1 cellular context compared by ENCODE assay signal in genomic region chr12:112370868-112371510, GRCh38.
TF ChIP-seq lines count a peak whose summit lies in the region.

No MANE protein-coding gene starts in this region.

TF ChIP-seq in HepG2, 621 proteins besides CTCF, POLR2A, EP300 and RAD21:
- TF ChIP-seq ONECUT2 (CRISPR knock-in tag; IDR thresholded peaks at IDR 0.05) (no peak), HNRNPL (IDR thresholded peaks at IDR 0.05; ENCODE audit: low read depth, low read length) (no peak), HIVEP1 (CRISPR knock-in tag; IDR thresholded peaks at IDR 0.05) (no peak), PHF5A (CRISPR knock-in tag; IDR thresholded peaks at IDR 0.05; ENCODE audit: low read depth, unreplicated experiment) (no peak), CEBPB (IDR thresholded peaks at IDR 0.05; ENCODE audit: borderline replicate concordance, low read depth, low read length) (no peak), ZNF121 (CRISPR knock-in tag; IDR thresholded peaks at IDR 0.05) (peak; percentile 87), TBX2 (CRISPR knock-in tag; IDR thresholded peaks at IDR 0.05; ENCODE audit: borderline replicate concordance) (peak; percentile 56; the same call in 1 of the 2 replicates), ZNF746 (CRISPR knock-in tag; IDR thresholded peaks at IDR 0.05) (no peak), ZNF251 (CRISPR knock-in tag; IDR thresholded peaks at IDR 0.05) (no peak), ZSCAN21 (CRISPR knock-in tag; IDR thresholded peaks at IDR 0.05; ENCODE audit: borderline replicate concordance) (no peak), YEATS4 (CRISPR knock-in tag; IDR thresholded peaks at IDR 0.05; ENCODE audit: borderline replicate concordance) (no peak), ZNF225 (CRISPR knock-in tag; IDR thresholded peaks at IDR 0.05) (no peak), HMGA1 (CRISPR knock-in tag; conservative IDR thresholded peaks at IDR 0.05) (no peak), SP5 (CRISPR knock-in tag; IDR thresholded peaks at IDR 0.05; ENCODE audit: borderline replicate concordance, low read depth) (peak; percentile 80), TCF7 (IDR thresholded peaks at IDR 0.05; ENCODE audit: low read depth) (no peak), RXRA (CRISPR knock-in tag; IDR thresholded peaks at IDR 0.05) (peak; percentile 70; the same call in 1 of the 2 replicates), HOXA3 (CRISPR knock-in tag; IDR thresholded peaks at IDR 0.05) (peak; percentile 59), KDM5A (IDR thresholded peaks at IDR 0.05; ENCODE audit: borderline replicate concordance, low read length) (no peak), CHD4 (IDR thresholded peaks at IDR 0.05; ENCODE audit: borderline replicate concordance, low read length) (no peak), JARID2 (CRISPR knock-in tag; IDR thresholded peaks at IDR 0.05; ENCODE audit: insufficient replicate concordance) (no peak), ZNF615 (CRISPR knock-in tag; IDR thresholded peaks at IDR 0.05; ENCODE audit: borderline replicate concordance) (no peak), RARA (CRISPR knock-in tag; IDR thresholded peaks at IDR 0.05) (peak; percentile 66), ZNF34 (CRISPR knock-in tag; IDR thresholded peaks at IDR 0.05; ENCODE audit: borderline replicate concordance) (no peak), ZNF605 (CRISPR knock-in tag; IDR thresholded peaks at IDR 0.05) (no peak), FOXP4 (CRISPR knock-in tag; IDR thresholded peaks at IDR 0.05) (0 out of 2 replicates have a peak, but pooled peaks have one; percentile 25), ZNF713 (CRISPR knock-in tag; IDR thresholded peaks at IDR 0.05) (no peak), HOXA9 (CRISPR knock-in tag; IDR thresholded peaks at IDR 0.05; ENCODE audit: borderline replicate concordance) (no peak), SMC3 (IDR thresholded peaks at IDR 0.05; ENCODE audit: low read length) (no peak), ZNF260 (CRISPR knock-in tag; IDR thresholded peaks at IDR 0.05; ENCODE audit: borderline replicate concordance, low read depth) (no peak), SALL1 (CRISPR knock-in tag; IDR thresholded peaks at IDR 0.05) (0 out of 2 replicates have a peak, but pooled peaks have one; percentile 16), MIER2 (CRISPR knock-in tag; IDR thresholded peaks at IDR 0.05) (no peak), NKX3-1 (CRISPR knock-in tag; IDR thresholded peaks at IDR 0.05) (no peak), ZIK1 (CRISPR knock-in tag; IDR thresholded peaks at IDR 0.05; ENCODE audit: borderline replicate concordance, low read depth) (no peak), ZNF816 (CRISPR knock-in tag; IDR thresholded peaks at IDR 0.05; ENCODE audit: borderline replicate concordance) (no peak), KDM4B (CRISPR knock-in tag; IDR thresholded peaks at IDR 0.05) (no peak), ZNF441 (CRISPR knock-in tag; IDR thresholded peaks at IDR 0.05; ENCODE audit: borderline replicate concordance) (no peak), MXD4 (CRISPR knock-in tag; IDR thresholded peaks at IDR 0.05) (no peak), RARG (CRISPR knock-in tag; IDR thresholded peaks at IDR 0.05; ENCODE audit: low read depth) (no peak), NR2F6 (IDR thresholded peaks at IDR 0.05) (0 out of 2 replicates have a peak, but pooled peaks have one; percentile 17), NR2F6 (CRISPR knock-in tag; IDR thresholded peaks at IDR 0.05) (0 out of 2 replicates have a peak, but pooled peaks have one; percentile 50), ZNF7 (CRISPR knock-in tag; IDR thresholded peaks at IDR 0.05) (no peak), ZNF18 (CRISPR knock-in tag; IDR thresholded peaks at IDR 0.05; ENCODE audit: insufficient replicate concordance) (peak; percentile 53), PHF20 (CRISPR knock-in tag; IDR thresholded peaks at IDR 0.05) (no peak), NR2F1 (CRISPR knock-in tag; IDR thresholded peaks at IDR 0.05) (no peak)
- TF ChIP-seq, protein P1, sequence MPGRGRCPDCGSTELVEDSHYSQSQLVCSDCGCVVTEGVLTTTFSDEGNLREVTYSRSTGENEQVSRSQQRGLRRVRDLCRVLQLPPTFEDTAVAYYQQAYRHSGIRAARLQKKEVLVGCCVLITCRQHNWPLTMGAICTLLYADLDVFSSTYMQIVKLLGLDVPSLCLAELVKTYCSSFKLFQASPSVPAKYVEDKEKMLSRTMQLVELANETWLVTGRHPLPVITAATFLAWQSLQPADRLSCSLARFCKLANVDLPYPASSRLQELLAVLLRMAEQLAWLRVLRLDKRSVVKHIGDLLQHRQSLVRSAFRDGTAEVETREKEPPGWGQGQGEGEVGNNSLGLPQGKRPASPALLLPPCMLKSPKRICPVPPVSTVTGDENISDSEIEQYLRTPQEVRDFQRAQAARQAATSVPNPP (CRISPR knock-in tag; IDR thresholded peaks at IDR 0.05): no peak
- TF ChIP-seq, protein P2, sequence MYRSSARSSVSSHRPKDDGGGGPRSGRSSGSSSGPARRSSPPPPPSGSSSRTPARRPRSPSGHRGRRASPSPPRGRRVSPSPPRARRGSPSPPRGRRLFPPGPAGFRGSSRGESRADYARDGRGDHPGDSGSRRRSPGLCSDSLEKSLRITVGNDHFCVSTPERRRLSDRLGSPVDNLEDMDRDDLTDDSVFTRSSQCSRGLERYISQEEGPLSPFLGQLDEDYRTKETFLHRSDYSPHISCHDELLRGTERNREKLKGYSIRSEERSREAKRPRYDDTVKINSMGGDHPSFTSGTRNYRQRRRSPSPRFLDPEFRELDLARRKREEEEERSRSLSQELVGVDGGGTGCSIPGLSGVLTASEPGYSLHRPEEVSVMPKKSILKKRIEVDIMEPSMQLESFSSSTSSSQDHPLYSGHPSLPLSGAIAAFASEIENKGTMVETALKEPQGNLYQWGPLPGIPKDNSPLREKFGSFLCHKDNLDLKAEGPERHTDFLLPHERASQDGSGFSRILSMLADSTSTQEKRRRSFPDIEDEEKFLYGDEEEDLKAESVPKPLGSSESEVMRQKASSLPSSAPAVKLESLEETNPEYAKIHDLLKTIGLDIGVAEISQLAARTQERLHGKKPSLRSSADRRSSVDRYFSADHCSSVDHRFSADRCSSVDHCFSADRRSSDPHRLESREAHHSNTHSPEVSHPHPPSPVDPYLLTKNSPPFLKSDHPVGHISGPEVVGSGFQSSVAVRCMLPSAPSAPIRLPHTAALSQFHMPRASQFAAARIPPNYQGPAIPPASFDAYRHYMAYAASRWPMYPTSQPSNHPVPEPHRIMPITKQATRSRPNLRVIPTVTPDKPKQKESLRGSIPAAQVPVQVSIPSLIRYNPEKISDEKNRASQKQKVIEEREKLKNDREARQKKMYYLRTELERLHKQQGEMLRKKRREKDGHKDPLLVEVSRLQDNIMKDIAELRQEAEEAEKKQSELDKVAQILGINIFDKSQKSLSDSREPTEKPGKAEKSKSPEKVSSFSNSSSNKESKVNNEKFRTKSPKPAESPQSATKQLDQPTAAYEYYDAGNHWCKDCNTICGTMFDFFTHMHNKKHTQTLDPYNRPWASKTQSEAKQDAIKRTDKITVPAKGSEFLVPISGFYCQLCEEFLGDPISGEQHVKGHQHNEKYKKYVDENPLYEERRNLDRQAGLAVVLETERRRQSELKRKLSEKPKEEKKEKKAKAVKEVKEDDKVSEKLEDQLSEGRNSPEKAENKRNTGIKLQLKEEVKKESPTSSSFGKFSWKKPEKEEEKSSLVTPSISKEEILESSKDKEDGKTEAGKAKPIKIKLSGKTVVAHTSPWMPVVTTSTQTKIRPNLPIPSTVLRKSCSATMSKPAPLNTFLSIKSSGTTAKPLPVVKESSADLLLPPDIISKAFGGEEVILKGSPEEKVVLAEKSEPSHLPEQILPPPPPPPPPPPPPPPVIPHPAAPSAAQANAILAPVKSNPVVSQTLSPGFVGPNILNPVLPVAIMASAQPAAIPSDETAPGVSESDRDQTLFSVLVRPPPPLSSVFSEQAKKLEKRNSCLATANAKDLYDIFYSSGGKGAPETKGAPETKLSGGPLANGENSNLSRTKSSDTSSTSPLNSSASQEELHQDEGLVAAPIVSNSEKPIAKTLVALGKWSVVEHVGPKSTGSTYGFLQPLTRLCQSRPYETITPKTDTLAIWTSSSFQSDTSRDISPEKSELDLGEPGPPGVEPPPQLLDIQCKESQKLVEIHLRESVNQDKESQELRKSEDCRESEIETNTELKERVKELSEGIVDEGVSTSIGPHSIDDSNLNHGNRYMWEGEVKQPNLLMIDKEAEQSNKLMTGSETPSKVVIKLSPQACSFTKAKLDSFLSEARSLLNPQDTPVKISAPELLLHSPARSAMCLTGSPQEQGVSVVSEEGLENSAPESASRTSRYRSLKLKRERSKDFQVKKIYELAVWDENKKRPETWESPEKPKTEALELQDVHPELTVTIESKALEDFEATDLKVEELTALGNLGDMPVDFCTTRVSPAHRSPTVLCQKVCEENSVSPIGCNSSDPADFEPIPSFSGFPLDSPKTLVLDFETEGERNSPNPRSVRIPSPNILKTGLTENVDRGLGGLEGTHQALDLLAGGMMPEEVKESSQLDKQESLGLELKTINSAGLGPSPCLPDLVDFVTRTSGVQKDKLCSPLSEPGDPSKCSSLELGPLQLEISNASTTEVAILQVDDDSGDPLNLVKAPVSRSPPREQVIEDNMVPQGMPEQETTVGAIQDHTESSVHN (CRISPR knock-in tag; IDR thresholded peaks at IDR 0.05): no peak
- TF ChIP-seq, protein P3, sequence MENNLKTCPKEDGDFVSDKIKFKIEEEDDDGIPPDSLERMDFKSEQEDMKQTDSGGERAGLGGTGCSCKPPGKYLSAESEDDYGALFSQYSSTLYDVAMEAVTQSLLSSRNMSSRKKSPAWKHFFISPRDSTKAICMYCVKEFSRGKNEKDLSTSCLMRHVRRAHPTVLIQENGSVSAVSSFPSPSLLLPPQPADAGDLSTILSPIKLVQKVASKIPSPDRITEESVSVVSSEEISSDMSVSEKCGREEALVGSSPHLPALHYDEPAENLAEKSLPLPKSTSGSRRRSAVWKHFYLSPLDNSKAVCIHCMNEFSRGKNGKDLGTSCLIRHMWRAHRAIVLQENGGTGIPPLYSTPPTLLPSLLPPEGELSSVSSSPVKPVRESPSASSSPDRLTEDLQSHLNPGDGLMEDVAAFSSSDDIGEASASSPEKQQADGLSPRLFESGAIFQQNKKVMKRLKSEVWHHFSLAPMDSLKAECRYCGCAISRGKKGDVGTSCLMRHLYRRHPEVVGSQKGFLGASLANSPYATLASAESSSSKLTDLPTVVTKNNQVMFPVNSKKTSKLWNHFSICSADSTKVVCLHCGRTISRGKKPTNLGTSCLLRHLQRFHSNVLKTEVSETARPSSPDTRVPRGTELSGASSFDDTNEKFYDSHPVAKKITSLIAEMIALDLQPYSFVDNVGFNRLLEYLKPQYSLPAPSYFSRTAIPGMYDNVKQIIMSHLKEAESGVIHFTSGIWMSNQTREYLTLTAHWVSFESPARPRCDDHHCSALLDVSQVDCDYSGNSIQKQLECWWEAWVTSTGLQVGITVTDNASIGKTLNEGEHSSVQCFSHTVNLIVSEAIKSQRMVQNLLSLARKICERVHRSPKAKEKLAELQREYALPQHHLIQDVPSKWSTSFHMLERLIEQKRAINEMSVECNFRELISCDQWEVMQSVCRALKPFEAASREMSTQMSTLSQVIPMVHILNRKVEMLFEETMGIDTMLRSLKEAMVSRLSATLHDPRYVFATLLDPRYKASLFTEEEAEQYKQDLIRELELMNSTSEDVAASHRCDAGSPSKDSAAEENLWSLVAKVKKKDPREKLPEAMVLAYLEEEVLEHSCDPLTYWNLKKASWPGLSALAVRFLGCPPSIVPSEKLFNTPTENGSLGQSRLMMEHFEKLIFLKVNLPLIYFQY (CRISPR knock-in tag; IDR thresholded peaks at IDR 0.05; ENCODE audit: borderline replicate concordance): no peak
- TF ChIP-seq, protein P4, sequence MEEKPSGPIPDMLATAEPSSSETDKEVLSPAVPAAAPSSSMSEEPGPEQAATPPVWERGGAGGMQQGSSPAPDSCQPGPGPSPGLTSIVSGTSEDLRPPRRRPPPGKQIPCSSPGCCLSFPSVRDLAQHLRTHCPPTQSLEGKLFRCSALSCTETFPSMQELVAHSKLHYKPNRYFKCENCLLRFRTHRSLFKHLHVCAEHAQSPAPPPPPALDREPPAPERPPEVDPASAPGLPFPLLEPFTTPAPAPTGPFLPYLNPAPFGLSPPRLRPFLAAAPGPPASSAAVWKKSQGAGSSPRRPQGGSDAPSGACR (CRISPR knock-in tag; IDR thresholded peaks at IDR 0.05): no peak
- TF ChIP-seq, protein P5, sequence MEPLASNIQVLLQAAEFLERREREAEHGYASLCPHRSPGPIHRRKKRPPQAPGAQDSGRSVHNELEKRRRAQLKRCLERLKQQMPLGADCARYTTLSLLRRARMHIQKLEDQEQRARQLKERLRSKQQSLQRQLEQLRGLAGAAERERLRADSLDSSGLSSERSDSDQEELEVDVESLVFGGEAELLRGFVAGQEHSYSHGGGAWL (CRISPR knock-in tag; IDR thresholded peaks at IDR 0.05): no peak
